In genomic region chr12:94273272-94273671, GRCh38 we compare ENCODE assay signal across 20 cellular contexts.
DNase-seq lines count a peak whose midpoint lies in the region; ATAC-seq, FAIRE-seq and TF ChIP-seq lines count a peak whose summit lies in the region.
"Had no signal": no experiment of that assay in that cellular context is flagged by ENCODE, and none has a peak within 500 bp of the region (broad histone marks: within the 10 kb centered on the region; RNA-seq: fewer than 3 reads in every experiment).

No MANE protein-coding gene starts in this region.

- H3K27me3 Mint-ChIP-seq in memory B cell: no peaks in the 10 kb centered on the region
- H3K27me3 Mint-ChIP-seq in T-helper 17 cell: no peaks in the 10 kb centered on the region

- no peaks in the 10 kb centered on the region for H3K36me3 ChIP-seq in uterus
- H3K36me3 ChIP-seq: BLaER1 had no signal

- peaks cover 17% of the 10 kb centered on the region for H3K4me1 Mint-ChIP-seq in memory B cell
- H3K4me1 Mint-ChIP-seq in T-helper 17 cell: peaks cover 19% of the 10 kb centered on the region

- no peaks in the 10 kb centered on the region for H3K9me3 Mint-ChIP-seq in activated naive CD4-positive, alpha-beta T cell treated with anti-CD3 and anti-CD28 coated beads, Interleukin-2, amount 50 U/mL, for 72 hours
- H3K9me3 Mint-ChIP-seq in memory B cell: no peaks in the 10 kb centered on the region
- H3K9me3 Mint-ChIP-seq: CD14-positive monocyte; CD8-positive, alpha-beta T cell; HFFc6 had no signal

- ATAC-seq in activated naive CD4-positive, alpha-beta T cell treated with anti-CD3 and anti-CD28 coated beads, Interleukin-2, amount 50 U/mL, for 72 hours: no peak
- ATAC-seq in memory B cell (ENCODE audit: low read depth) (no peak), Right ventricle myocardium superior (ENCODE audit: poor library complexity) (no peak), T-helper 17 cell (no peak)
- ATAC-seq: CD8-positive, alpha-beta T cell; HCT116 had no signal

- TF ChIP-seq CTCF in uterus (IDR thresholded peaks at IDR 0.05): no peak

- H3K9me3 ChIP-seq in uterus (no peaks in the 10 kb centered on the region), T-helper 17 cell (ENCODE audit: control insufficient read depth, low read length, poor library complexity, severe bottlenecking) (no peaks in the 10 kb centered on the region)
- H3K9me3 ChIP-seq: BLaER1 had no signal

- peaks cover 5 to 19% of the 10 kb centered on the region in 2 donors for H3K36me3 Mint-ChIP-seq in activated naive CD4-positive, alpha-beta T cell treated with anti-CD3 and anti-CD28 coated beads, Interleukin-2, amount 50 U/mL, for 72 hours
- peaks cover 17% of the 10 kb centered on the region for H3K36me3 Mint-ChIP-seq in memory B cell
- peaks cover 3% of the 10 kb centered on the region for H3K36me3 Mint-ChIP-seq in T-helper 17 cell (ENCODE audit: low read depth)

- no peak for TF ChIP-seq POLR2A in uterus (IDR thresholded peaks at IDR 0.05)

- H3K4me3 Mint-ChIP-seq in memory B cell (no peak overlapping the region), T-helper 17 cell (no peak overlapping the region)
- H3K4me3 Mint-ChIP-seq: CD14-positive monocyte; CD8-positive, alpha-beta T cell; HFFc6 had no signal

- intact Hi-C loops in uterus (cut with DNase I; ENCODE audit: low total_unique reads): no loop called here
- intact Hi-C loops in Right ventricle myocardium superior (cut with DNase I): no loop called here

- H3K27ac ChIP-seq in uterus: no peak overlapping the region
- H3K27ac ChIP-seq: 22Rv1, BLaER1, HL-60 had no signal

- DNase-seq in activated naive CD4-positive, alpha-beta T cell treated with anti-CD3 and anti-CD28 coated beads, Interleukin-2, amount 50 U/mL, for 72 hours (ENCODE audit: low spot score in 2 of 2): no peak
- no peak for DNase-seq in activated naive CD4-positive, alpha-beta T cell treated with Interleukin-2 at 50 U/mL for 16 hours
- DNase-seq in GM19239 (ENCODE audit: insufficient read length, low spot score): no peak
- no peak for DNase-seq in memory B cell (ENCODE audit: low spot score in 2 of 2)
- DNase-seq in uterus: no peak
- DNase-seq in Right ventricle myocardium superior: no peak
- no peak for DNase-seq in T-helper 17 cell
- DNase-seq: Calu3; CD8-positive, alpha-beta T cell; DMS79 treated with DMSO at 0.1 percent for 48 hours; GF-D8; GOT3; H7; HFFc6; IMR-90 had no signal

- FAIRE-seq in GM19239 (lab: Jason Lieb, UNC): peak; percentile 21

- no peak overlapping the region for H3K4me3 ChIP-seq in uterus
- H3K4me3 ChIP-seq: BLaER1 had no signal

- H3K4me1 ChIP-seq in uterus: no peaks in the 10 kb centered on the region
- H3K4me1 ChIP-seq: BLaER1 had no signal

- peak overlapping the region; percentile 4 to 15 for H3K27ac Mint-ChIP-seq in activated naive CD4-positive, alpha-beta T cell treated with anti-CD3 and anti-CD28 coated beads, Interleukin-2, amount 50 U/mL, for 72 hours
- H3K27ac Mint-ChIP-seq in memory B cell: peak overlapping the region; percentile 21
- no peak overlapping the region for H3K27ac Mint-ChIP-seq in T-helper 17 cell
- H3K27ac Mint-ChIP-seq: CD8-positive, alpha-beta T cell; HFFc6 had no signal

- no peaks in the 10 kb centered on the region for H3K27me3 ChIP-seq in uterus
- H3K27me3 ChIP-seq: BLaER1 had no signal
